ENCODE assay signal across 1 cellular context in the genomic region with DNA sequence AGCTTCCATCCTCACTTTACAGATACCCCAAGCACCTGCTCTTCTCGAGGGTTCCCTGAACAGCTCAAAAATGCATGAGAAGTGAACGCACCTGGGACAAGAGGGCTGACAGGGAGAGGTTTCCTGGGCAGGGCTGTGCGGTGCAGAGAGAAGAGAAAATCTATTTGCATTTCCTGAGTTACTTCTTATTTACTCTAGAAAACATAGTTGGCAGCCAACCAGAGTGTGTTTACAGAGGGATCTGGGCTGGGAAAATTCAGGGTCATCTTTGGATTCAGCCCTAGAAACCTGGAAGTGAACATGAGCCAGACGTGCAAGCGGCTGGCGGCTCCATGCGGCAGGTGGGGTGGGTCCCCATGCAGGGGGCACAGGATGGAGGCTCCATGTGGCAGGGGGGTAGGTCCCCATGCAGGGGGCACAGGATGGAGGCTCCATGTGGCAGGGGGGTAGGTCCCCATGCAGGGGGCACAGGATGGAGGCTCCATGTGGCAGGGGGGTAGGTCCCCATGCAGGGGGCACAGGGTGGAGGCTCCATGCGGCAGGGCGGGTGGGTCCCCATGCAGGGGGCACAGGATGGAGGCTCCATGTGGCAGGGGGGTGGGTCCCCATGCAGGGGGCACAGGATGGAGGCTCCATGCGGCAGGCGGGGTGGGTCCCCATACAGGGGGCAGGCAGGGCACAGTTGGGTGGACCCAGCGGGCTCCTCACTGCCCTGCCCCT.
TF ChIP-seq lines count a peak whose summit lies in the region.

No MANE protein-coding gene starts in this region.

TF ChIP-seq in HepG2, 621 proteins besides CTCF, POLR2A, EP300 and RAD21 (continued from another document):
- TF ChIP-seq, protein P1, sequence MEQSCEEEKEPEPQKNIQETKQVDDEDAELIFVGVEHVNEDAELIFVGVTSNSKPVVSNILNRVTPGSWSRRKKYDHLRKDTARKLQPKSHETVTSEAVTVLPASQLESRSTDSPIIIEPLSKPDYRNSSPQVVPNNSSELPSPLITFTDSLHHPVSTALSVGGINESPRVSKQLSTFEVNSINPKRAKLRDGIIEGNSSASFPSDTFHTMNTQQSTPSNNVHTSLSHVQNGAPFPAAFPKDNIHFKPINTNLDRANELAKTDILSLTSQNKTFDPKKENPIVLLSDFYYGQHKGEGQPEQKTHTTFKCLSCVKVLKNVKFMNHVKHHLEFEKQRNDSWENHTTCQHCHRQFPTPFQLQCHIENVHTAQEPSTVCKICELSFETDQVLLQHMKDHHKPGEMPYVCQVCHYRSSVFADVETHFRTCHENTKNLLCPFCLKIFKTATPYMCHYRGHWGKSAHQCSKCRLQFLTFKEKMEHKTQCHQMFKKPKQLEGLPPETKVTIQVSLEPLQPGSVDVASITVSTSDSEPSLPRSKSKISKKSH (CRISPR knock-in tag; IDR thresholded peaks at IDR 0.05; ENCODE audit: borderline replicate concordance), result no peak
- TF ChIP-seq ATAD3A (CRISPR knock-in tag; IDR thresholded peaks at IDR 0.05) (no peak), MATR3 (CRISPR knock-in tag; IDR thresholded peaks at IDR 0.05) (no peak), RARA (CRISPR knock-in tag; IDR thresholded peaks at IDR 0.05) (peak; percentile 44; the same call in 1 of the 2 replicates), ZNF580 (CRISPR knock-in tag; IDR thresholded peaks at IDR 0.05; ENCODE audit: borderline replicate concordance, low read depth) (no peak), GABPB1 (CRISPR knock-in tag; IDR thresholded peaks at IDR 0.05) (peak; percentile 38; the same call in 1 of the 2 replicates), FOXA3 (CRISPR knock-in tag; IDR thresholded peaks at IDR 0.05) (peak; percentile 79)
- TF ChIP-seq, protein P2, sequence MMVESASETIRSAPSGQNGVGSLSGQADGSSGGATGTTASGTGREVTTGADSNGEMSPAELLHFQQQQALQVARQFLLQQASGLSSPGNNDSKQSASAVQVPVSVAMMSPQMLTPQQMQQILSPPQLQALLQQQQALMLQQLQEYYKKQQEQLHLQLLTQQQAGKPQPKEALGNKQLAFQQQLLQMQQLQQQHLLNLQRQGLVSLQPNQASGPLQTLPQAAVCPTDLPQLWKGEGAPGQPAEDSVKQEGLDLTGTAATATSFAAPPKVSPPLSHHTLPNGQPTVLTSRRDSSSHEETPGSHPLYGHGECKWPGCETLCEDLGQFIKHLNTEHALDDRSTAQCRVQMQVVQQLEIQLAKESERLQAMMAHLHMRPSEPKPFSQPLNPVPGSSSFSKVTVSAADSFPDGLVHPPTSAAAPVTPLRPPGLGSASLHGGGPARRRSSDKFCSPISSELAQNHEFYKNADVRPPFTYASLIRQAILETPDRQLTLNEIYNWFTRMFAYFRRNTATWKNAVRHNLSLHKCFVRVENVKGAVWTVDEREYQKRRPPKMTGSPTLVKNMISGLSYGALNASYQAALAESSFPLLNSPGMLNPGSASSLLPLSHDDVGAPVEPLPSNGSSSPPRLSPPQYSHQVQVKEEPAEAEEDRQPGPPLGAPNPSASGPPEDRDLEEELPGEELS (CRISPR knock-in tag; IDR thresholded peaks at IDR 0.05), result peak; percentile 78
